In the genomic region with DNA sequence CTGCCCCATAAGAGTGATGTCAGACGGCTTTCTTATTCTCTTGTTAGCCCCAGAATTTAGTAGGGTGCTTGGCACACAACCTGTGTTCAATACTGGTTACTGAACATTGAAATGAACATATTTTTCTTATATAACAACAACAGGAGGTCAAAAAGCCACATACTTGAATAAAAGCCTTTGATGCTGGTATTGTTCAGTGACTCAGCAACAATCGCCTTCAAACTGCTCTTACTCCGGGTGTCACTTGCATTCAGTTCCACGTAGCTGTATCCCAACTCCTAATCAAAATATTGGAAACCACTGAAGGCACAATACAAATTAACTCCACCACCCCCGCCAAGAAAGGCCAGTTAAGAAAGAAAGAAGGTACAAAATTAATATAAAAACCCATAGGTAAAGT, we compare ENCODE assay signal across 29 cellular contexts.
DNase-seq lines count a peak whose midpoint lies in the region; ATAC-seq, FAIRE-seq and TF ChIP-seq lines count a peak whose summit lies in the region.
"Had no signal": no experiment of that assay in that cellular context is flagged by ENCODE, and none has a peak within 500 bp of the region (broad histone marks: within the 10 kb centered on the region; RNA-seq: fewer than 3 reads in every experiment).

No MANE protein-coding gene starts in this region.

- 59% methylated on average over 5 of the region's 5 CpGs for WGBS in A549 (ENCODE audit: missing lambda C conversion rate)
- WGBS in esophagus squamous epithelium, 2 donors = 80 to 83% methylated on average over 5 of the region's 5 CpGs

- no peaks in the 10 kb centered on the region for H3K27me3 ChIP-seq in esophagus squamous epithelium
- H3K27me3 ChIP-seq: spleen, upper lobe of right lung had no signal

- H3K4me2 ChIP-seq in A549 = peak overlapping the region; percentile 27

- FAIRE-seq in A549 (lab: Jason Lieb, UNC) = no peak
- FAIRE-seq: GM12892, H54 had no signal

- TF ChIP-seq EP300 in A549 (IDR thresholded peaks at IDR 0.05) = no peak

- CTCF ChIA-PET in A549 (lab: Yijun Ruan, JAX) = no interaction called here

- TF ChIP-seq POLR2A in A549 (IDR thresholded peaks at IDR 0.05; ENCODE audit: low read length) (no peak), esophagus squamous epithelium (IDR thresholded peaks at IDR 0.05) (no peak)

- ATAC-seq in A549 = no peak
- no peak for ATAC-seq in HG02678 (IDR thresholded peaks at IDR 0.05; ENCODE audit: unreplicated experiment)
- no peak for ATAC-seq in HG02763 (IDR thresholded peaks at IDR 0.05; ENCODE audit: unreplicated experiment)
- ATAC-seq: left ventricle myocardium superior, natural killer cell, upper lobe of right lung had no signal

- H3K36me3 ChIP-seq in esophagus squamous epithelium = peaks cover 11 to 99% (median 22%) of the 10 kb centered on the region in 3 donors

- POLR2A ChIA-PET in A549 (lab: Yijun Ruan, JAX) = no interaction called here

- intact Hi-C loops in esophagus squamous epithelium (cut with DNase I) = no loop called here

- H3K4me3 ChIP-seq in A549 (no peak overlapping the region), cardiac fibroblast (replicated peaks in 1 of 2; ENCODE audit: low read depth in 2 of 2, low read length in 2 of 2) (no peak overlapping the region), esophagus squamous epithelium (no peak overlapping the region)
- H3K4me3 ChIP-seq: spleen, upper lobe of right lung had no signal

- H3K9me3 ChIP-seq in A549 (no peaks in the 10 kb centered on the region), esophagus squamous epithelium (no peaks in the 10 kb centered on the region)
- H3K9me3 ChIP-seq: spleen, upper lobe of right lung had no signal

- H3K4me1 ChIP-seq in A549 (peaks cover 19% of the 10 kb centered on the region), esophagus squamous epithelium (no peaks in the 10 kb centered on the region)
- H3K4me1 ChIP-seq: spleen, upper lobe of right lung had no signal

- no peak for TF ChIP-seq CTCF in A549 (IDR thresholded peaks at IDR 0.05)
- TF ChIP-seq CTCF in cardiac fibroblast (IDR thresholded peaks at IDR 0.05; ENCODE audit: low read depth, low read length) = no peak
- no peak for TF ChIP-seq CTCF in esophagus squamous epithelium (IDR thresholded peaks at IDR 0.05)

- no peak for TF ChIP-seq RAD21 in A549 (conservative IDR thresholded peaks at IDR 0.05 in 1 of 2, IDR thresholded peaks at IDR 0.05 in 1 of 2)

- H3K27ac ChIP-seq in A549 = peak overlapping the region; percentile 50 to 80
- no peak overlapping the region for H3K27ac ChIP-seq in esophagus squamous epithelium
- H3K27ac ChIP-seq: RWPE1, spleen, upper lobe of right lung had no signal

- DNase-seq in A549 (ENCODE audit: low read depth in 1 of 2, low spot score in 1 of 2) (peak in 1 of 2 experiments; percentile 16), SW480 (ENCODE audit: low spot score) (peak; percentile 40), cardiac fibroblast (ENCODE audit: low read depth in 2 of 2) (peak; percentile 17 to 32), medulla oblongata (ENCODE audit: extremely low spot score) (peak; percentile 30), esophagus squamous epithelium (lab: John Stamatoyannopoulos, UW) (no peak), GOT3 (lab: John Stamatoyannopoulos, UW) (no peak)
- DNase-seq: activated CD8-positive, alpha-beta memory T cell treated with anti-CD3 and anti-CD28 coated beads for 24 hours; activated naive CD4-positive, alpha-beta T cell treated with anti-CD3 and anti-CD28 coated beads for 36 hours; activated T-cell treated with anti-CD3 and anti-CD28 coated beads, Interleukin-2, amount 50 U/mL, for 1 hour; anterior cingulate cortex; CD8-positive, alpha-beta memory T cell; central memory CD4-positive, alpha-beta T cell; DMS153; KBM-7; left ventricle myocardium superior; MM.1S; natural killer cell; NCI-H1417; NCI-H2029 treated with DMSO at 0.1 percent for 48 hours; NCI-H226; NCI-H774; retina; spleen; upper lobe of right lung had no signal

TF ChIP-seq in A549, 52 proteins besides CTCF, POLR2A, EP300 and RAD21:
- TF ChIP-seq MAFK (IDR thresholded peaks at IDR 0.05; ENCODE audit: partially characterized antibody) (peak; percentile 30), RNF2 (IDR thresholded peaks at IDR 0.05; ENCODE audit: borderline replicate concordance, low read depth) (no peak)

Comparison
In these comparisons a context has a peak if more than half of its experiments do, and no peak if none do; other contexts are left out.
1. DNase-seq: peak in SW480 (single experiment), cardiac fibroblast (2 of 2) and medulla oblongata (single experiment); none in esophagus squamous epithelium (single experiment) and GOT3 (single experiment).
2. H3K27ac ChIP-seq: peak in A549 (2 of 2); none in esophagus squamous epithelium (0 of 4).